In the genomic region with DNA sequence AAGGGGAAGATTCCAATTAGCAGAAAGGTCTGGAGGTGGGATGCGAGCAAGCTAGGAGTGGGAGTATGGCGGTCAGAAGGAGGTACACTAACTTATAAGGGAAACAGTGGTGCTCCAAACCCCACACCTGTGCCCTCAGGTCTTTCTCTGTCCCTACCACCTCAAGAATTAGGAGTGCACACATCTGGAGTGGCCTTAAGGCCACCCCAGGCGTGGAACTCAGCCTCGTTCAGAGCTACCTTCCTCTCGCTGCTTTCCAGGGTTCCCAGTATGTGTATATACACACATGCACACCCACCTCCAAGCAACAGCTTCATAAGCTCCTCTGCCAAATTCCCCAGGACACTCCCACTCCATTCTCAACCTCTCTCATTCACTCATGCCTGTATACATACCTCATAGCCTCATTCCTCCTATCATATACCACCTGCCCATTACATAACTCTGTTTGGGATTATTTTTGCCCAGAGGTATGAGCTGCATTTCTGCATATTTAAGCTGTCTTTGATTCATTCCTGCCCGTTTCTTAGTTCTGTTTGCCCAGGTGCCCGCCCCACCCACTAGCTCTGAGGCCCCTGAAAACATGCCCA, we compare ENCODE assay signal across 16 cellular contexts.
"Had no signal": no experiment of that assay in that cellular context is flagged by ENCODE, and none has a peak within 500 bp of the region (broad histone marks: within the 10 kb centered on the region; RNA-seq: fewer than 3 reads in every experiment).

No MANE protein-coding gene starts in this region.

- H3K4me3 Mint-ChIP-seq: activated T-cell treated with anti-CD3 and anti-CD28 coated beads, Interleukin-2, amount 50 U/mL, for 72 hours had no signal

- DNase-seq: activated CD4-positive, alpha-beta T cell treated with anti-CD3 and anti-CD28 coated beads, Interleukin-2, amount 50 U/mL, for 1 hour; activated effector memory CD4-positive, alpha-beta T cell treated with anti-CD3 and anti-CD28 coated beads, Interleukin-2, amount 50 U/mL, for 16 hours; activated naive CD4-positive, alpha-beta T cell treated with anti-CD3 and anti-CD28 coated beads, Interleukin-2, amount 50 U/mL, for 16 hours; activated T-cell treated with anti-CD3 and anti-CD28 coated beads, Interleukin-2, amount 50 U/mL, for 72 hours; aorta; brain microvascular endothelial cell; effector CD4-positive, alpha-beta T cell; hypothalamus; left lung; psoas muscle; right cardiac atrium; upper lobe of right lung had no signal

- H3K27ac ChIP-seq: brain microvascular endothelial cell, coronary artery, left lung, psoas muscle, thoracic aorta, upper lobe of right lung had no signal

- H3K4me1 ChIP-seq: left lung, psoas muscle, upper lobe of right lung had no signal

- H3K9me3 Mint-ChIP-seq: activated T-cell treated with anti-CD3 and anti-CD28 coated beads, Interleukin-2, amount 50 U/mL, for 72 hours had no signal

- H3K4me3 ChIP-seq: coronary artery, left lung, psoas muscle, skin epidermis, thoracic aorta, upper lobe of right lung had no signal

- H3K9me3 ChIP-seq: left lung, psoas muscle, thoracic aorta, upper lobe of right lung had no signal

- H3K36me3 ChIP-seq: brain microvascular endothelial cell, left lung, thoracic aorta, upper lobe of right lung had no signal

- H3K27me3 ChIP-seq: left lung had no signal

- ATAC-seq: activated CD4-positive, CD25-positive, alpha-beta regulatory T cell treated with anti-CD3 and anti-CD28 coated beads, Interleukin-2, amount 50 U/mL, for 24 hours; activated T-cell treated with anti-CD3 and anti-CD28 coated beads, Interleukin-2, amount 50 U/mL, for 72 hours; left lung; psoas muscle; right cardiac atrium; upper lobe of right lung had no signal

- H3K27ac Mint-ChIP-seq: activated T-cell treated with anti-CD3 and anti-CD28 coated beads, Interleukin-2, amount 50 U/mL, for 72 hours had no signal
